Comparison of ENCODE assay signal across 8 cellular contexts in the genomic region with DNA sequence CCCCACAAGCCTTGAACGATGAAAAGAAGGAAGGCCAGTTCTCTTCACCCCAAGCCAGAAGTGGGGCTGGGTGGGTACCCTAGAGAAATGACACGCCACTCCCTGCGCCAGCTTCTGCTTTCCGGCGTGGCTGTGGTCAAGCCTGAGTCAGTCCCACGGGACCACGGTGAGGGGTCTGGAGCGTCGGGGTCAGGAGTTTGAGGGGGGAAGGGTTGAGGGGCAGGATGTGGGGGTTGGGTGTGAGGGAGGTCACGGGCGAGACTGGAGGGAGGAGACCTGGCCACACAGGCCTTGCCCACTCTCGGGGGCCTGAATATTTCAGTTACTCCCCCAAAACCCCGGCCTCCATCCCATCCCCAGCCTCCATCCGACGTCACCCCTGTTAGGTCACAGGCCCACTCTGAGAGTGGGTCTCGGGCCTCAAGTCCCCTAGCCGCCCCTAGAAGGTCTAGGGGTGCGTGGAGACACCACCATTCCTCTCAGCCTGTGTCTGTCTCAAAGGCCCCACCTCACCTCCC. TPM values are rescaled to one million over a fixed set of nuclear protein-coding genes. Genes with fewer than 3 reads are reported as not detected.
DNase-seq lines count a peak whose midpoint lies in the region; ATAC-seq and TF ChIP-seq lines count a peak whose summit lies in the region.

No MANE protein-coding gene starts in this region.

- 47% methylated on average over 18 of the region's 18 CpGs for WGBS in right cardiac atrium

- TF ChIP-seq CTCF in VCaP (conservative IDR thresholded peaks at IDR 0.05), result no peak

- H3K4me1 ChIP-seq in right cardiac atrium (ENCODE audit: control insufficient read depth, insufficient read depth, low read length), result peaks cover 2% of the 10 kb centered on the region

- intact Hi-C loops in right cardiac atrium (cut with DNase I), result no loop called here

- peak overlapping the region; percentile 53 for H3K4me3 ChIP-seq in right cardiac atrium (ENCODE audit: low read length)

- ATAC-seq in GM21825 (IDR thresholded peaks at IDR 0.05; ENCODE audit: unreplicated experiment), result peak; percentile 3
- ATAC-seq in right cardiac atrium, result peak; percentile 4 to 44
- ATAC-seq in stimulated activated naive CD8-positive, alpha-beta T cell treated with anti-CD3 and anti-CD28 coated beads, Interleukin-15, Interleukin-2, amounts not matched to agents 100 U/mL and 50 U/mL, for 24 hours, result peak; percentile 25

- DNase-seq in AG20443 (ENCODE audit: low spot score) (peak; percentile 63), right cardiac atrium (peak; percentile 73 to 88 (median 88)), COLO668 (lab: John Stamatoyannopoulos, UW; ENCODE audit: unreplicated experiment) (no peak), H4 (ENCODE audit: low spot score) (no peak), NCI-H446 treated with DMSO at 0.1 percent for 48 hours (lab: John Stamatoyannopoulos, UW) (no peak)
- DNase-seq in stimulated activated naive CD8-positive, alpha-beta T cell treated with anti-CD3 and anti-CD28 coated beads, Interleukin-15, Interleukin-2, amounts not matched to agents 100 U/mL and 50 U/mL, for 24 hours, result no peak

- H3K27ac ChIP-seq in VCaP (peak overlapping the region; percentile 71), right cardiac atrium (ENCODE audit: low read length) (no peak overlapping the region)

- H3K27me3 ChIP-seq in right cardiac atrium (ENCODE audit: control insufficient read depth, insufficient read depth), result no peaks in the 10 kb centered on the region

- H3K9me3 ChIP-seq in right cardiac atrium (ENCODE audit: control insufficient read depth, low read length), result no peaks in the 10 kb centered on the region

RNA-seq across cellular contexts. Expression of a gene that starts 0.5 kb away (rescaled TPM):
- 10 to 100 TPM; 21.8 to 47.4 (median 35.9) TPM for total RNA-seq in right cardiac atrium
- polyA plus RNA-seq in right cardiac atrium, result 10.1 TPM
- total RNA-seq in H4 (2014; rRNA removed; shearing (Covaris generic)), result 156 and 172 TPM in 2 replicates

RNA-seq across cellular contexts. Expression of a gene that starts 19.9 kb away (rescaled TPM):
- 10 to 100 TPM in 2 of 4 donors, 1 to 10 TPM in 2; 8.0 to 12.0 (median 10.0) TPM for total RNA-seq in right cardiac atrium
- 19.5 TPM for polyA plus RNA-seq in right cardiac atrium
- total RNA-seq in H4 (2014; rRNA removed; shearing (Covaris generic)), result 17.7 and 30.9 TPM in 2 replicates

RNA-seq across cellular contexts. Expression of a gene that starts 20.1 kb away (rescaled TPM):
- 10 to 100 TPM; 21.3 to 30.1 (median 26.4) TPM for total RNA-seq in right cardiac atrium
- polyA plus RNA-seq in right cardiac atrium, result 7.1 TPM
- 9.8 and 25.1 TPM in 2 replicates for total RNA-seq in H4 (2014; rRNA removed; shearing (Covaris generic))

RNA-seq across cellular contexts. Expression of a gene that starts 30.7 kb away (rescaled TPM):
- 10 to 100 TPM; 23.1 to 41.5 (median 29.5) TPM for total RNA-seq in right cardiac atrium
- 29.1 TPM for polyA plus RNA-seq in right cardiac atrium
- total RNA-seq in H4 (2014; rRNA removed; shearing (Covaris generic)), result 0.41 and 2.2 TPM in 2 replicates

RNA-seq across cellular contexts. Expression of a gene that starts 53.1 kb away (rescaled TPM):
- total RNA-seq in right cardiac atrium, result 1 to 10 TPM in 2 of 4 donors, under 1 TPM in 2; 0.47 to 1.6 (median 0.97) TPM
- 2.8 TPM for polyA plus RNA-seq in right cardiac atrium
- total RNA-seq in H4 (2014; rRNA removed; shearing (Covaris generic)), result 0.06 TPM in 1 of 2 replicates, not detected in the other

Comparison
In these comparisons a context has a peak if more than half of its experiments do, and no peak if none do; other contexts are left out.
1. DNase-seq: peak in AG20443 (single experiment) and right cardiac atrium (3 of 3); none in stimulated activated naive CD8-positive, alpha-beta T cell treated with anti-CD3 and anti-CD28 coated beads, Interleukin-15, Interleukin-2, amounts not matched to agents 100 U/mL and 50 U/mL, for 24 hours (single experiment), COLO668 (single experiment), H4 (single experiment) and NCI-H446 treated with DMSO at 0.1 percent for 48 hours (single experiment).
2. Peak in every context shown above with its lines, with median percentiles within 50 percentile points of each other: ATAC-seq.